ENCODE assay signal across 17 cellular contexts in genomic region chr19:1911995-1912394, GRCh38.
"Had no signal": no experiment of that assay in that cellular context is flagged by ENCODE, and none has a peak within 500 bp of the region (broad histone marks: within the 10 kb centered on the region; RNA-seq: fewer than 3 reads in every experiment).

No MANE protein-coding gene starts in this region.

- DNase-seq: activated CD4-positive, alpha-beta memory T cell treated with anti-CD3 and anti-CD28 coated beads for 36 hours; activated CD4-positive, alpha-beta T cell treated with anti-CD3 and anti-CD28 coated beads for 48 hours; activated effector memory CD4-positive, alpha-beta T cell treated with anti-CD3 and anti-CD28 coated beads, Interleukin-2, amount 50 U/mL, for 16 hours; activated naive CD4-positive, alpha-beta T cell treated with anti-CD3 and anti-CD28 coated beads, Interleukin-2, amount 10 ng/mL, durations not matched to agents 7 days and 5 days; amygdala; effector CD8-positive, alpha-beta T cell; erythroblast; foreskin melanocyte; left ventricle myocardium inferior; mammary epithelial cell; midbrain; stimulated activated CD4-positive, alpha-beta T cell treated with anti-CD3 and anti-CD28 coated beads, Interleukin-2, amount 100 ng/mL, for 24 hours had no signal

- H3K27me3 ChIP-seq: cardiac muscle cell, right lobe of liver had no signal

- H3K27ac ChIP-seq: cardiac muscle cell, left ventricle myocardium inferior, parathyroid adenoma, right lobe of liver had no signal

- H3K9me3 ChIP-seq: left ventricle myocardium inferior, right lobe of liver had no signal

- H2AFZ ChIP-seq: parathyroid adenoma had no signal

- H3K4me1 ChIP-seq: right lobe of liver had no signal

- H3K9ac ChIP-seq: parathyroid adenoma had no signal

- H3K4me3 ChIP-seq: cardiac muscle cell, left ventricle myocardium inferior, right lobe of liver, skin epidermis had no signal

- ATAC-seq: right lobe of liver; stimulated activated effector memory CD8-positive, alpha-beta T cell treated with anti-CD3 and anti-CD28 coated beads, Interleukin-12 subunit alpha, Interleukin-12 subunit beta, amount 100 ng/mL, for 72 hours had no signal
